ENCODE assay signal across 8 cellular contexts in genomic region chr2:202178342-202178958, GRCh38. TPM values are rescaled to one million over a fixed set of nuclear protein-coding genes. Genes with fewer than 3 reads are reported as not detected.
DNase-seq lines count a peak whose midpoint lies in the region; ATAC-seq lines count a peak whose summit lies in the region.

No MANE protein-coding gene starts in this region.

- peak; percentile 72 for DNase-seq in COLO829 (ENCODE audit: low spot score)
- DNase-seq in NCI-H748 treated with DMSO at 0.1 percent for 48 hours (lab: John Stamatoyannopoulos, UW): peak; percentile 71
- peak; percentile 34 to 41 for DNase-seq in activated CD4-positive, alpha-beta T cell treated with anti-CD3 and anti-CD28 coated beads, Interleukin-2, amount 50 U/mL, for 4 hours
- peak; percentile 61 for DNase-seq in epidermal melanocyte (ENCODE audit: insufficient read length, low spot score)
- peak; percentile 53 for DNase-seq in mucosa of gallbladder (ENCODE audit: low spot score)
- peak; percentile 92 for DNase-seq in superior temporal gyrus (ENCODE audit: extremely low spot score)

- peak; percentile 49 for ATAC-seq in HG03175 (IDR thresholded peaks at IDR 0.05; ENCODE audit: unreplicated experiment)
- no peak for ATAC-seq in HG03196 (IDR thresholded peaks at IDR 0.05; ENCODE audit: unreplicated experiment)

RNA-seq across cellular contexts. Expression of gene SUMO1, which starts 59.9 kb away (rescaled TPM):
- total RNA-seq in mucosa of gallbladder: 93.6 TPM

Comparison
In these comparisons a context has a peak if more than half of its experiments do, and no peak if none do; other contexts are left out.
1. DNase-seq: peak in every context shown above with its lines; median percentile 92 in superior temporal gyrus; 72 in COLO829; 71 in NCI-H748 treated with DMSO at 0.1 percent for 48 hours; 61 in epidermal melanocyte; 53 in mucosa of gallbladder; 38 in activated CD4-positive, alpha-beta T cell treated with anti-CD3 and anti-CD28 coated beads, Interleukin-2, amount 50 U/mL, for 4 hours.